ENCODE assay signal across 27 cellular contexts in the genomic region with DNA sequence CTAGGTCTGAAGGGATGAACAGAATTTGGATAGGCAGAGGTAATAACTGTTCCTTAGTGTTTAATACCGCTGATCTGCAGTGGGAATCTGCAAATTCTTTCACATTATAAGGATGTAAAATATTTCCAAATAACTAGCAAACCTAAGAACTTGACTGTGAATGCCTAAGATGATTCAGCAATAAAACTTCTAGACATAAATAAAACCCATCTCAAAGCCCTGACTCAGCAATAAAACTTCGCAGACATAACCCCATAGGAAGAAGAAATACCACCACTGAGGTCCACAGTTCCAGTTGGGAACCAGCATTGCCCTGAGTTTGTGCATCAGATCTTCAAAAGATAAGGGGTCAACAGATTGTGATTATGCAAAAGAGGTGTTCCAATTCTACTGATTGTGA.
DNase-seq lines count a peak whose midpoint lies in the region; ATAC-seq, FAIRE-seq and TF ChIP-seq lines count a peak whose summit lies in the region.
"Had no signal": no experiment of that assay in that cellular context is flagged by ENCODE, and none has a peak within 500 bp of the region (broad histone marks: within the 10 kb centered on the region; RNA-seq: fewer than 3 reads in every experiment).

No MANE protein-coding gene starts in this region.

- no peaks in the 10 kb centered on the region for H3K9me3 ChIP-seq in HepG2 (ENCODE audit: low read length)
- H3K9me3 ChIP-seq in right lobe of liver, result no peaks in the 10 kb centered on the region
- H3K9me3 ChIP-seq: adrenal gland, Peyer's patch, SJCRH30, transverse colon had no signal

- intact Hi-C loops in HepG2 (cut with micrococcal nuclease; ENCODE audit: unreplicated experiment) (no loop called here), right lobe of liver (cut with DNase I) (no loop called here)

- H3K27me3 ChIP-seq in HepG2 (ENCODE audit: control insufficient read depth in 1 of 2, insufficient read depth in 2 of 2, low read length in 2 of 2) (no peaks in the 10 kb centered on the region), right lobe of liver (no peaks in the 10 kb centered on the region)
- H3K27me3 ChIP-seq: adrenal gland, BLaER1, cardiac muscle cell, neural progenitor cell, Peyer's patch, SJCRH30, transverse colon had no signal

- H3K4me1 ChIP-seq in HepG2 (ENCODE audit: insufficient read depth, low read length) (no peaks in the 10 kb centered on the region), right lobe of liver (no peaks in the 10 kb centered on the region)
- H3K4me1 ChIP-seq: adrenal gland, BLaER1, neural progenitor cell, Peyer's patch, SJCRH30, transverse colon had no signal

- CTCF ChIA-PET in HepG2 (lab: Yijun Ruan, JAX; ENCODE audit: low intra/inter-chr PET ratio, low total read pairs), result no interaction called here

- no peak for TF ChIP-seq EP300 in HepG2 (IDR thresholded peaks at IDR 0.05; ENCODE audit: low read depth in 2 of 2, low read length in 2 of 2)
- no peak for TF ChIP-seq EP300 in HepG2 (CRISPR knock-in tag; IDR thresholded peaks at IDR 0.05; ENCODE audit: borderline replicate concordance)

- DNase-seq in HepG2 (ENCODE audit: low spot score), result no peak
- DNase-seq in right lobe of liver, result no peak
- DNase-seq in astrocyte of the spinal cord (ENCODE audit: low read depth, low spot score), result peak; percentile 37
- peak; percentile 16 for DNase-seq in glomerular visceral epithelial cell (ENCODE audit: extremely low spot score)
- DNase-seq in GM19240 (ENCODE audit: insufficient read length, low spot score), result no peak
- no peak for DNase-seq in GM13977 (ENCODE audit: low spot score)
- DNase-seq: 8988T; activated CD4-positive, alpha-beta T cell treated with anti-CD3 and anti-CD28 coated beads for 1 hour; activated CD8-positive, alpha-beta T cell treated with anti-CD3 and anti-CD28 coated beads, Interleukin-2, amount 10 ng/mL, durations not matched to agents 7 days and 5 days; adrenal gland; cortex of kidney; DND-41; KG1; left cardiac atrium; NCI-H2171 treated with DMSO at 0.1 percent for 48 hours; NCI-H526 treated with DMSO at 0.1 percent for 48 hours; Peyer's patch; SJCRH30; T-helper 1 cell; transverse colon had no signal

- FAIRE-seq in HepG2 (lab: Jason Lieb, UNC), result no peak
- FAIRE-seq: endometrium, TTC549 had no signal

- TF ChIP-seq POLR2A in HepG2 (IDR thresholded peaks at IDR 0.05; ENCODE audit: insufficient read depth in 1 of 2, low read depth in 2 of 2, low read length in 2 of 2), result no peak
- no peak for TF ChIP-seq POLR2A in right lobe of liver (IDR thresholded peaks at IDR 0.05)

- no TSS peak for BruUV-seq in HepG2 (replicated peaks; lab: Mats Ljungman, UMichigan)

- TF ChIP-seq CTCF in HepG2 (CRISPR knock-in tag; IDR thresholded peaks at IDR 0.05) (no peak), right lobe of liver (IDR thresholded peaks at IDR 0.05) (no peak), astrocyte of the spinal cord (IDR thresholded peaks at IDR 0.05; ENCODE audit: low read depth, low read length) (no peak), GM13977 (IDR thresholded peaks at IDR 0.05; ENCODE audit: extremely low read depth, insufficient read depth, missing control alignments) (no peak)

- no peak for TF ChIP-seq RAD21 in HepG2 (CRISPR knock-in tag; IDR thresholded peaks at IDR 0.05)

- POLR2A ChIA-PET in HepG2 (lab: Yijun Ruan, JAX), result no interaction called here

- H4K20me1 ChIP-seq in HepG2 (ENCODE audit: insufficient read depth, low read length), result no peaks in the 10 kb centered on the region
- H4K20me1 ChIP-seq: BLaER1 had no signal

- in situ Hi-C loops in HepG2 (cut with HindIII; ENCODE audit: extremely low pct_ligation_motif_present, low pct_unique_long_range_greater_than_20kb), result no loop called here
- in situ Hi-C loops in astrocyte of the spinal cord (cut with HindIII; ENCODE audit: low sequenced_read_pairs), result no loop called here
- in situ Hi-C loops in GM13977 (cut with MboI; ENCODE audit: low pct_unique_long_range_greater_than_20kb, low sequenced_read_pairs, unreplicated experiment), result no loop called here

- H3K4me3 ChIP-seq in HepG2 (replicated peaks in 1 of 3; ENCODE audit: insufficient read depth in 1 of 3, low read depth in 2 of 3, low read length in 3 of 3) (no peak overlapping the region), right lobe of liver (no peak overlapping the region), astrocyte of the spinal cord (ENCODE audit: low read depth, low read length) (no peak overlapping the region)
- H3K4me3 ChIP-seq: adrenal gland, BLaER1, cardiac muscle cell, neural progenitor cell, Peyer's patch, SJCRH30, transverse colon had no signal

- no peaks in the 10 kb centered on the region for H3K79me2 ChIP-seq in HepG2 (ENCODE audit: insufficient read depth, low read length)

- no peak for ATAC-seq in HepG2
- ATAC-seq in right lobe of liver, result no peak
- ATAC-seq in HG02852 (IDR thresholded peaks at IDR 0.05; ENCODE audit: unreplicated experiment), result no peak
- ATAC-seq in GM18519 (IDR thresholded peaks at IDR 0.05; ENCODE audit: low FRiP score, unreplicated experiment), result no peak
- ATAC-seq: activated CD8-positive, alpha-beta T cell treated with anti-CD3 and anti-CD28 coated beads, Interleukin-2, amount 10 ng/mL, durations not matched to agents 7 days and 5 days; left cardiac atrium had no signal

- H3K36me3 ChIP-seq in HepG2 (replicated peaks in 1 of 2; ENCODE audit: control insufficient read depth in 1 of 2, insufficient read depth in 2 of 2, low read length in 2 of 2), result no peaks in the 10 kb centered on the region
- no peaks in the 10 kb centered on the region for H3K36me3 ChIP-seq in right lobe of liver
- H3K36me3 ChIP-seq: adrenal gland, BLaER1, cardiac muscle cell, neural progenitor cell, Peyer's patch, SJCRH30, transverse colon had no signal

- no peak overlapping the region for H3K9ac ChIP-seq in HepG2 (ENCODE audit: insufficient read depth, low read depth, low read length)
- H3K9ac ChIP-seq: BLaER1, neural progenitor cell had no signal

- H3K27ac ChIP-seq in HepG2 (ENCODE audit: extremely low read length, insufficient read depth, low read length) (no peak overlapping the region), right lobe of liver (no peak overlapping the region)
- H3K27ac ChIP-seq: adrenal gland, BLaER1, cardiac muscle cell, neural progenitor cell, Peyer's patch, SJCRH30, transverse colon had no signal

- no peak overlapping the region for H3K4me2 ChIP-seq in HepG2 (ENCODE audit: low read depth, low read length)
- H3K4me2 ChIP-seq: BLaER1, neural progenitor cell had no signal

- 0% methylated on average over 2 of the region's 2 CpGs for WGBS in HepG2 (ENCODE audit: low lambda C conversion rate)
- WGBS in right lobe of liver (ENCODE audit: insufficient coverage, low coverage, low lambda C conversion rate, missing lambda C conversion rate), result 65% methylated on average over 2 of the region's 2 CpGs

- H2AFZ ChIP-seq in HepG2 (ENCODE audit: low read length), result no peak overlapping the region
- H2AFZ ChIP-seq: neural progenitor cell had no signal

TF ChIP-seq in HepG2, 621 proteins besides CTCF, POLR2A, EP300 and RAD21:
- TF ChIP-seq NFE2L2 (IDR thresholded peaks at IDR 0.05; ENCODE audit: low read length) (0 out of 2 replicates have a peak, but pooled peaks have one; percentile 21), MAFK (conservative IDR thresholded peaks at IDR 0.05 in 1 of 2, IDR thresholded peaks at IDR 0.05 in 1 of 2; ENCODE audit: low read length in 2 of 2) (peak; percentile 96 to 98), ZNF264 (CRISPR knock-in tag; IDR thresholded peaks at IDR 0.05) (no peak), MAFF (IDR thresholded peaks at IDR 0.05; ENCODE audit: low read depth, low read length) (peak; percentile 97)

Comparison
In these comparisons a context has a peak if more than half of its experiments do, and no peak if none do; other contexts are left out.
1. DNase-seq: peak in astrocyte of the spinal cord (single experiment) and glomerular visceral epithelial cell (single experiment); none in HepG2 (single experiment), right lobe of liver (0 of 3), GM19240 (single experiment) and GM13977 (single experiment).